In genomic region chr2:156054983-156055382, GRCh38 we compare ENCODE assay signal across 22 cellular contexts.
"Had no signal": no experiment of that assay in that cellular context is flagged by ENCODE, and none has a peak within 500 bp of the region (broad histone marks: within the 10 kb centered on the region; RNA-seq: fewer than 3 reads in every experiment).

No MANE protein-coding gene starts in this region.

- H3K27me3 ChIP-seq: colonic mucosa, esophagus muscularis mucosa, gastrocnemius medialis, heart right ventricle, left lung had no signal

- FAIRE-seq: endothelial cell of umbilical vein, islet of Langerhans, keratinocyte had no signal

- H3K4me3 ChIP-seq: colonic mucosa, esophagus muscularis mucosa, gastrocnemius medialis, heart right ventricle, left lung, lower lobe of right lung, mucosa of descending colon had no signal

- ATAC-seq: gastrocnemius medialis; heart right ventricle; left cardiac atrium; left lung; left ventricle myocardium superior; lower lobe of right lung; mucosa of descending colon; naive thymus-derived CD8-positive, alpha-beta T cell had no signal

- H3K9me3 ChIP-seq: colonic mucosa, esophagus muscularis mucosa, gastrocnemius medialis, heart right ventricle, left lung, lower lobe of right lung, mucosa of descending colon had no signal

- H3K27ac ChIP-seq: colonic mucosa, epithelial cell of prostate, esophagus muscularis mucosa, gastrocnemius medialis, heart right ventricle, left lung, lower lobe of right lung had no signal

- DNase-seq: colonic mucosa; cortex of kidney; effector memory CD4-positive, alpha-beta T cell; erythroblast; gastrocnemius medialis; glutamatergic neuron; head of caudate nucleus; heart right ventricle; hypothalamus; left cardiac atrium; left ventricle myocardium superior; lower lobe of right lung; mesenchymal stem cell; mucosa of descending colon; naive B cell; naive thymus-derived CD8-positive, alpha-beta T cell had no signal

- H3K36me3 ChIP-seq: colonic mucosa, esophagus muscularis mucosa, gastrocnemius medialis, heart right ventricle, left lung, lower lobe of right lung had no signal

- H3K4me1 ChIP-seq: colonic mucosa, esophagus muscularis mucosa, gastrocnemius medialis, heart right ventricle, left lung, lower lobe of right lung had no signal
